In the genomic region with DNA sequence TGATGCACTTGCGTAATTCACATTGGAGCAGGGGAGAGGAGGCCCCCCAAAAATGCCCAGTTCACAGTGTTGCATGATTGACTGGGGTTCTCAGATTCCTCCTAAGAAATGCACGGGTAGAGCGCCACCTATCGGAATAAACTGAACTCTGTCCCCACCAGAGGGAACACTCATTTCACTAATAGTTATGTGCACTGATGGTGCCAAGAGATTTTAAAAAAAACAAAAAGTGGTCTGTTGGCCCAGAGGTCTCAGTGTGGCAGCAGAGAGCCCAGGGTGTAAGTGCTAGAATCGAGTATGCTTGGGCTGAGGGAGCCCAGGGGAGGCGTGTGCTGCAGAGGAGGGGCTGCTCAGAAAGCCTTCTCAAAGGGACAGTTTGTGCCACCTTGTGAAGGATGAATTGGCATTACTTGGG, we compare ENCODE assay signal across 8 cellular contexts. TPM values are rescaled to one million over a fixed set of nuclear protein-coding genes. Genes with fewer than 3 reads are reported as not detected.
DNase-seq lines count a peak whose midpoint lies in the region; ATAC-seq, FAIRE-seq and TF ChIP-seq lines count a peak whose summit lies in the region.

No MANE protein-coding gene starts in this region.

- no peaks in the 10 kb centered on the region for H3K9me3 Mint-ChIP-seq in memory B cell

- BruUV-seq in A673 (replicated peaks; lab: Mats Ljungman, UMichigan) = no TSS peak

- peak; percentile 85 for TF ChIP-seq CTCF in A673 (conservative IDR thresholded peaks at IDR 0.05; ENCODE audit: low read depth, low read length)
- TF ChIP-seq CTCF in dorsolateral prefrontal cortex (IDR thresholded peaks at IDR 0.05 in 54 of 56, conservative IDR thresholded peaks at IDR 0.05 in 2 of 56; ENCODE audit: low read depth in 1 of 56, partially characterized antibody in 56 of 56) = peak; percentile 66 to 91 (median 82)

- CTCF ChIA-PET in A673 (lab: Charles Lee) = no interaction called here

- H3K27ac ChIP-seq in A673 (ENCODE audit: low read depth, low read length, poor library complexity, severe bottlenecking) (no peak overlapping the region), dorsolateral prefrontal cortex (no peak overlapping the region)

- no peaks in the 10 kb centered on the region for H3K4me1 ChIP-seq in A673 (ENCODE audit: insufficient read depth, low read length, poor library complexity, severe bottlenecking)

- no peak for TF ChIP-seq POLR2A in GM12891 (IDR thresholded peaks at IDR 0.05; ENCODE audit: low read depth, low read length)

- H3K27ac Mint-ChIP-seq in memory B cell = no peak overlapping the region

- peak; percentile 65 for DNase-seq in A673 (ENCODE audit: low spot score)
- DNase-seq in GM12891 (ENCODE audit: insufficient read length, low spot score) = peak; percentile 59
- peak; percentile 52 for DNase-seq in NCI-H2171 treated with DMSO at 0.1 percent for 48 hours (lab: John Stamatoyannopoulos, UW)
- peak; percentile 43 to 59 for DNase-seq in activated CD4-positive, alpha-beta T cell treated with anti-CD3 and anti-CD28 coated beads for 4 hours
- peak in 3 of 10 donors; percentile 45 to 60 (median 47) for DNase-seq in dorsolateral prefrontal cortex
- peak; percentile 56 to 69 for DNase-seq in memory B cell (ENCODE audit: low spot score in 2 of 2)
- DNase-seq in stimulated activated naive CD4-positive, alpha-beta T cell treated with Interleukin-2 at 50 U/mL for 16 hours (lab: John Stamatoyannopoulos, UW) = peak; percentile 30

- peaks cover 12% of the 10 kb centered on the region for H3K36me3 Mint-ChIP-seq in memory B cell

- POLR2A ChIA-PET in A673 (lab: Charles Lee; ENCODE audit: low non-redundant PET) = no interaction called here

- H3K36me3 ChIP-seq in A673 (ENCODE audit: insufficient read depth, low read length, poor library complexity, severe bottlenecking) = no peaks in the 10 kb centered on the region

- peak; percentile 76 for FAIRE-seq in GM12891 (lab: Jason Lieb, UNC)

- no peaks in the 10 kb centered on the region for H3K27me3 Mint-ChIP-seq in memory B cell

- no peaks in the 10 kb centered on the region for H3K9me3 ChIP-seq in A673 (ENCODE audit: low read depth, low read length, poor library complexity, severe bottlenecking)

- ATAC-seq in memory B cell (ENCODE audit: low read depth) = peak; percentile 72
- ATAC-seq in HG03442 (IDR thresholded peaks at IDR 0.05; ENCODE audit: unreplicated experiment) = no peak

- intact Hi-C loops in A673 (cut with micrococcal nuclease; ENCODE audit: unreplicated experiment) = loop anchor here (1.0 kb wide), 1 partner anchor 118 kb away; no protein-coding TSS in a partner anchor
- intact Hi-C loops in dorsolateral prefrontal cortex (cut with DNase I) = loop anchor here in 1 of 2 donors (5.0 kb wide), 1 partner anchor 118 kb away; no protein-coding TSS in a partner anchor

- H3K4me3 ChIP-seq in A673 (ENCODE audit: low read depth, low read length, poor library complexity, severe bottlenecking) (no peak overlapping the region), dorsolateral prefrontal cortex (no peak overlapping the region)

- H3K4me1 Mint-ChIP-seq in memory B cell = no peaks in the 10 kb centered on the region

- no peak overlapping the region for H3K4me3 Mint-ChIP-seq in memory B cell

- no peaks in the 10 kb centered on the region for H3K27me3 ChIP-seq in A673 (replicated peaks; ENCODE audit: insufficient read depth, low read depth, low read length, poor library complexity)
- H3K27me3 ChIP-seq in dorsolateral prefrontal cortex = no peaks in the 10 kb centered on the region

TF ChIP-seq in GM12891, 5 proteins besides CTCF, POLR2A, EP300 and RAD21:
- TF ChIP-seq POU2F2 (IDR thresholded peaks at IDR 0.05; ENCODE audit: low read depth, low read length) (no peak), POLR2AphosphoS5 (IDR thresholded peaks at IDR 0.05; ENCODE audit: low read depth, low read length) (no peak), SPI1 (IDR thresholded peaks at IDR 0.05; ENCODE audit: low read depth, low read length) (no peak), PAX5 (IDR thresholded peaks at IDR 0.05; ENCODE audit: insufficient read depth, low read length, severe bottlenecking) (no peak), TAF1 (IDR thresholded peaks at IDR 0.05; ENCODE audit: low read depth, low read length) (no peak)

RNA-seq across cellular contexts. Expression of gene PINK1, which starts 6.9 kb away (rescaled TPM):
- 7.2 and 13.3 TPM in 2 replicates for total RNA-seq in A673 (2021)
- polyA plus RNA-seq in GM12891 (2012; ENCODE audit: low read depth, missing spikeins) = 1.9 TPM
- 100 to 1,000 TPM; 159 to 357 (median 261) TPM for total RNA-seq in dorsolateral prefrontal cortex

RNA-seq across cellular contexts. Expression of gene DDOST, which starts 21.0 kb away (rescaled TPM):
- total RNA-seq in A673 (2021) = 230 and 238 TPM in 2 replicates
- 117 TPM for polyA plus RNA-seq in GM12891 (2012; ENCODE audit: low read depth, missing spikeins)
- 10 to 100 TPM; 45.1 to 81.9 (median 60.6) TPM for total RNA-seq in dorsolateral prefrontal cortex

RNA-seq across cellular contexts. Expression of gene CDA, which starts 51.3 kb away (rescaled TPM):
- total RNA-seq in A673 (2021) (not detected in 2 replicates), dorsolateral prefrontal cortex (10 to 100 TPM in 1 of 120 experiments, 1 to 10 TPM in 102, under 1 TPM in 12, not detected in 5; 0.49 to 10.9 (median 2.5) TPM)
- not detected for polyA plus RNA-seq in GM12891 (2012; ENCODE audit: low read depth, missing spikeins)

Comparison
In these comparisons a context has a peak if more than half of its experiments do, and no peak if none do; other contexts are left out.
1. RNA of gene PINK1, which starts 6.9 kb away (total RNA-seq): 159 to 357 TPM in dorsolateral prefrontal cortex; 7.2 to 13.3 TPM in A673; every median in the first group is over 10 times any median in the second.